18 cellular contexts compared by ENCODE assay signal in genomic region chr11:22479133-22479690, GRCh38.
A peak's percentile ranks its signal among the peaks of the same experiment; 100 is the strongest.
DNase-seq lines count a peak whose midpoint lies in the region; ATAC-seq and TF ChIP-seq lines count a peak whose summit lies in the region.
"Had no signal": no experiment of that assay in that cellular context is flagged by ENCODE, and none has a peak within 500 bp of the region (broad histone marks: within the 10 kb centered on the region; RNA-seq: fewer than 3 reads in every experiment).

No MANE protein-coding gene starts in this region.

- no peaks in the 10 kb centered on the region for H3K36me3 Mint-ChIP-seq in mesothelial cell of epicardium
- H3K36me3 Mint-ChIP-seq in activated naive CD8-positive, alpha-beta T cell treated with anti-CD3 and anti-CD28 coated beads for 36 hours, result no peaks in the 10 kb centered on the region

- H3K27ac ChIP-seq in SJCRH30, result peak overlapping the region; percentile 84
- H3K27ac ChIP-seq: KMS-11 had no signal

- peak; percentile 71 for DNase-seq in AG10803 (ENCODE audit: low read depth)
- DNase-seq in SJCRH30, result no peak
- peak; percentile 55 for DNase-seq in epidermal melanocyte (ENCODE audit: insufficient read length, low spot score)
- DNase-seq in mesothelial cell of epicardium (ENCODE audit: low spot score in 2 of 2, unreplicated experiment in 2 of 2), result no peak
- no peak for DNase-seq in NCI-H2107 (lab: John Stamatoyannopoulos, UW)
- DNase-seq in activated naive CD8-positive, alpha-beta T cell treated with anti-CD3 and anti-CD28 coated beads for 36 hours, result no peak
- no peak for DNase-seq in NCI-H2081 (lab: John Stamatoyannopoulos, UW)
- DNase-seq: 8988T; Caco-2; CD4-positive, alpha-beta T cell; HFFc6; NCI-H1048; NCI-H1436 treated with DMSO at 0.1 percent for 48 hours; NCI-H2029; NCI-H2171 treated with DMSO at 0.1 percent for 48 hours had no signal

- H3K9me3 Mint-ChIP-seq in mesothelial cell of epicardium, result peaks cover 18% of the 10 kb centered on the region
- H3K9me3 Mint-ChIP-seq in activated naive CD8-positive, alpha-beta T cell treated with anti-CD3 and anti-CD28 coated beads for 36 hours, result peaks cover 2% of the 10 kb centered on the region
- H3K9me3 Mint-ChIP-seq: CD4-positive, alpha-beta T cell had no signal

- H3K27me3 ChIP-seq in SJCRH30, result no peaks in the 10 kb centered on the region

- H3K4me1 Mint-ChIP-seq in mesothelial cell of epicardium, result peaks cover 37% of the 10 kb centered on the region
- H3K4me1 Mint-ChIP-seq in activated naive CD8-positive, alpha-beta T cell treated with anti-CD3 and anti-CD28 coated beads for 36 hours, result no peaks in the 10 kb centered on the region

- peaks cover 8% of the 10 kb centered on the region; the same call in 1 of the 2 replicates for H3K9me3 ChIP-seq in SJCRH30 (replicated peaks)
- H3K9me3 ChIP-seq: Caco-2 had no signal

- H3K4me3 ChIP-seq in AG10803 (ENCODE audit: low read length), result no peak overlapping the region
- no peak overlapping the region for H3K4me3 ChIP-seq in SJCRH30

- H3K27ac Mint-ChIP-seq in mesothelial cell of epicardium, result peak overlapping the region; percentile 52
- H3K27ac Mint-ChIP-seq in activated naive CD8-positive, alpha-beta T cell treated with anti-CD3 and anti-CD28 coated beads for 36 hours, result no peak overlapping the region
- H3K27ac Mint-ChIP-seq: CD4-positive, alpha-beta T cell; HFFc6 had no signal

- no peak overlapping the region for H3K4me3 Mint-ChIP-seq in mesothelial cell of epicardium
- H3K4me3 Mint-ChIP-seq in activated naive CD8-positive, alpha-beta T cell treated with anti-CD3 and anti-CD28 coated beads for 36 hours, result no peak overlapping the region
- H3K4me3 Mint-ChIP-seq: CD4-positive, alpha-beta T cell; HFFc6 had no signal

- TF ChIP-seq CTCF in AG10803 (conservative IDR thresholded peaks at IDR 0.05; ENCODE audit: low read length) (no peak), mesothelial cell of epicardium (IDR thresholded peaks at IDR 0.05; ENCODE audit: unreplicated experiment) (no peak)

- ATAC-seq in GM21825 (IDR thresholded peaks at IDR 0.05; ENCODE audit: unreplicated experiment), result no peak
- ATAC-seq: Panc1 had no signal

- peaks cover 40% of the 10 kb centered on the region for H3K4me1 ChIP-seq in SJCRH30

- no peaks in the 10 kb centered on the region for H3K27me3 Mint-ChIP-seq in mesothelial cell of epicardium (ENCODE audit: low read depth)
- peaks cover 21% of the 10 kb centered on the region for H3K27me3 Mint-ChIP-seq in activated naive CD8-positive, alpha-beta T cell treated with anti-CD3 and anti-CD28 coated beads for 36 hours

- no peaks in the 10 kb centered on the region for H3K36me3 ChIP-seq in SJCRH30

Comparison
In these comparisons a context has a peak if more than half of its experiments do, and no peak if none do; other contexts are left out.
1. DNase-seq: peak in AG10803 (single experiment) and epidermal melanocyte (single experiment); none in SJCRH30 (0 of 2), mesothelial cell of epicardium (0 of 2), NCI-H2107 (single experiment), activated naive CD8-positive, alpha-beta T cell treated with anti-CD3 and anti-CD28 coated beads for 36 hours (single experiment) and NCI-H2081 (0 of 2).